ENCODE assay signal across 8 cellular contexts in the genomic region with DNA sequence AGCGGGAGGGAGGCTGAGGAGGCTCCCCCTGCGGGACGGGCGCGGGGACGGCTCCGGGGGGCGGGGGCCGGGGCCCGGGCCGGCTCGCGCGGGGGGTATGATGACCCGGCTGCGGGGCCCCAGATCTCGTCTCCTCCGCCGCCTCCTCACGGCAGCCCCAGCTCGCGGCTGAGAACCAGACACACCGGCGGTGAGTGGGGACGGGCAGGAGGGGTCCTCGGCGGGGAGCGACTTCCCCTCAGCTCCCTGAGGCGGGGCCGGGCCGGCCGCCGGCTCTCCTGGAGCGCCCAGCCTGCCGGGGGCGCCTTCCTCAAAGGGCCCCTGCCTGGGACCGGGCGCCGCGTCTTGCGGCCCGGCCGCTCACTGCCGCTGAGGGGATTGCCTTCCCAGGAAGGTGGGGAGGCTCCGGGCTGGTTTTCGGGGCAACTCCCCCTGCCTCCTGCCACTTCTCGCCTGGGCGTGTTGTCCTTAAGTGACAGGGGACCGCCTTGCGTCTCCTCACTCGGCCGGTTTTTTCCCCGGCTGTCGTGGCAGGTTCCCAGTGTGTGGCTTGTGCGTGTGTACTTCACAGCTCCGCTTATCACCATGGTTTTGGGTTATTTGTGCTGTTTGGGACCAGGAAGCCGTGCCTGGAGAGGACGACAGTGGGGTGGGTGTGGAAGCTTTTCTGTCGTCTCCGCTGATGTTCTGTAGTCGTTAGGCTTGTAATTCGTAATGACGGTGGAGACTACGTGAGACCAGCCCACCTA.
DNase-seq lines count a peak whose midpoint lies in the region; ATAC-seq and TF ChIP-seq lines count a peak whose summit lies in the region.

No MANE protein-coding gene starts in this region.

- peak; percentile 26 for TF ChIP-seq CTCF in HEK293 (tag by site-specific recombination; IDR thresholded peaks at IDR 0.05)
- no peak for TF ChIP-seq CTCF in NB4 (IDR thresholded peaks at IDR 0.05; ENCODE audit: low read depth, low read length)
- TF ChIP-seq CTCF in epithelial cell of esophagus (IDR thresholded peaks at IDR 0.05; ENCODE audit: insufficient read depth, low read depth, low read length, missing control alignments), result peak; percentile 5

- no peaks in the 10 kb centered on the region for H3K9me3 Mint-ChIP-seq in stimulated activated naive B cell treated with anti-CD40 and anti-IgM and Interleukin-4, amounts not matched to agents 10 μg/mL and 1 μg/mL and 100 μg/mL, for 72 hours

- H3K9me3 ChIP-seq in HEK293 (ENCODE audit: control insufficient read depth, insufficient read depth, low read depth, low read length), result no peaks in the 10 kb centered on the region
- no peaks in the 10 kb centered on the region for H3K9me3 ChIP-seq in muscle layer of colon (ENCODE audit: low read length)

- H3K36me3 ChIP-seq in HEK293 (ENCODE audit: control insufficient read depth in 2 of 2, insufficient read depth in 1 of 2, low read length in 2 of 2) (no peaks in the 10 kb centered on the region), muscle layer of colon (ENCODE audit: insufficient read depth, low read length) (no peaks in the 10 kb centered on the region)

- peak overlapping the region; percentile 96 for H3K27ac Mint-ChIP-seq in stimulated activated naive B cell treated with anti-CD40 and anti-IgM and Interleukin-4, amounts not matched to agents 10 μg/mL and 1 μg/mL and 100 μg/mL, for 72 hours

- no peaks in the 10 kb centered on the region for H3K27me3 ChIP-seq in muscle layer of colon (ENCODE audit: control insufficient read depth in 1 of 2, insufficient read depth in 2 of 2, low read length in 2 of 2)

- H3K27me3 Mint-ChIP-seq in stimulated activated naive B cell treated with anti-CD40 and anti-IgM and Interleukin-4, amounts not matched to agents 10 μg/mL and 1 μg/mL and 100 μg/mL, for 72 hours, result no peaks in the 10 kb centered on the region

- no peak for TF ChIP-seq POLR2A in NB4 (IDR thresholded peaks at IDR 0.05; ENCODE audit: extremely low read depth, insufficient read length)

- POLR2A ChIA-PET in HEK293 (lab: Yijun Ruan, JAX), result interaction anchor here (0.5 to 5.3 kb wide), 14 partner anchors 12 to 171 kb away, joined by 3 to 84 read pairs (median 4); partner anchors contain the start of genes AP4B1, DCLRE1B, PHTF1 and RSBN1

- H3K4me3 Mint-ChIP-seq in stimulated activated naive B cell treated with anti-CD40 and anti-IgM and Interleukin-4, amounts not matched to agents 10 μg/mL and 1 μg/mL and 100 μg/mL, for 72 hours, result peak overlapping the region; percentile 98 to 99

- ATAC-seq in GM18498 (IDR thresholded peaks at IDR 0.05; ENCODE audit: unreplicated experiment), result peak; percentile 39
- ATAC-seq in stimulated activated naive B cell treated with anti-CD40 and anti-IgM and Interleukin-4, amounts not matched to agents 10 μg/mL and 1 μg/mL and 100 μg/mL, for 72 hours (replicated peaks), result peak; percentile 45 to 51

- CTCF ChIA-PET in HEK293 (lab: Yijun Ruan, JAX), result interaction anchor here (0.5 to 2.1 kb wide), 10 partner anchors 13 to 1211 kb away, joined by 3 to 8 read pairs (median 4); partner anchors contain the start of gene AP4B1

- DNase-seq in NB4 (ENCODE audit: low read depth), result peak; percentile 69
- peak; percentile 52 for DNase-seq in activated CD8-positive, alpha-beta memory T cell treated with anti-CD3 and anti-CD28 coated beads, Interleukin-2, amount 50 U/mL, for 4 hours
- peak; percentile 48 for DNase-seq in epithelial cell of esophagus (ENCODE audit: low read depth)
- DNase-seq in stimulated activated naive B cell treated with anti-CD40 and anti-IgM and Interleukin-4, amounts not matched to agents 10 μg/mL and 1 μg/mL and 100 μg/mL, for 72 hours, result peak; percentile 54
- DNase-seq in GOT3 (lab: John Stamatoyannopoulos, UW), result no peak

- peaks cover 33 to 56% of the 10 kb centered on the region in 2 donors for H3K4me1 Mint-ChIP-seq in stimulated activated naive B cell treated with anti-CD40 and anti-IgM and Interleukin-4, amounts not matched to agents 10 μg/mL and 1 μg/mL and 100 μg/mL, for 72 hours

- peak overlapping the region; percentile 99 for H3K9ac ChIP-seq in muscle layer of colon (ENCODE audit: low read length)

- H3K27ac ChIP-seq in HEK293 (ENCODE audit: extremely low read depth, low read depth, low read length), result peak overlapping the region; percentile 51
- peak overlapping the region; percentile 98 for H3K27ac ChIP-seq in muscle layer of colon (ENCODE audit: low read depth, low read length)

- H3K36me3 Mint-ChIP-seq in stimulated activated naive B cell treated with anti-CD40 and anti-IgM and Interleukin-4, amounts not matched to agents 10 μg/mL and 1 μg/mL and 100 μg/mL, for 72 hours, result peaks cover 8% of the 10 kb centered on the region in 2 donors

- H3K4me3 ChIP-seq in HEK293 (ENCODE audit: low read depth, low read length), result peak overlapping the region; percentile 96
- peak overlapping the region; percentile 85 for H3K4me3 ChIP-seq in NB4 (ENCODE audit: low read depth, low read length)
- peak overlapping the region; percentile 97 for H3K4me3 ChIP-seq in epithelial cell of esophagus (ENCODE audit: low read length)
- H3K4me3 ChIP-seq in muscle layer of colon (ENCODE audit: low read depth in 1 of 2, low read length in 2 of 2), result peak overlapping the region; percentile 88 to 99

- peaks cover 3% of the 10 kb centered on the region for H3K4me1 ChIP-seq in HEK293 (ENCODE audit: control insufficient read depth, insufficient read depth, low read length)
- H3K4me1 ChIP-seq in muscle layer of colon (ENCODE audit: insufficient read depth, low read length), result peaks cover 46% of the 10 kb centered on the region

TF ChIP-seq in HEK293, 187 proteins besides CTCF, POLR2A, EP300 and RAD21 (continues in another document):
- TF ChIP-seq ZNF335 (tag by site-specific recombination; conservative IDR thresholded peaks at IDR 0.05) (peak; percentile 49), SP3 (tag by site-specific recombination; IDR thresholded peaks at IDR 0.05) (peak; percentile 36), KLF1 (tag by site-specific recombination; IDR thresholded peaks at IDR 0.05) (peak; percentile 60; the same call in 1 of the 2 replicates), ZNF501 (tag by site-specific recombination; IDR thresholded peaks at IDR 0.05) (peak; percentile 45; the same call in 1 of the 2 replicates), ZIC2 (tag by site-specific recombination; IDR thresholded peaks at IDR 0.05) (peak; percentile 65), KLF8 (tag by site-specific recombination; IDR thresholded peaks at IDR 0.05) (0 out of 2 replicates have a peak, but pooled peaks have one; percentile 28), ZNF394 (tag by site-specific recombination; IDR thresholded peaks at IDR 0.05; ENCODE audit: borderline replicate concordance) (no peak), ZEB2 (tag by site-specific recombination; IDR thresholded peaks at IDR 0.05) (peak; percentile 52; the same call in 1 of the 2 replicates), ZFP37 (tag by site-specific recombination; IDR thresholded peaks at IDR 0.05) (no peak), ZNF202 (tag by site-specific recombination; IDR thresholded peaks at IDR 0.05; ENCODE audit: borderline replicate concordance) (no peak), ZBTB17 (tag by site-specific recombination; IDR thresholded peaks at IDR 0.05) (peak; percentile 26; the same call in 1 of the 2 replicates), KLF9 (tag by site-specific recombination; IDR thresholded peaks at IDR 0.05; ENCODE audit: low read depth) (peak; percentile 31; the same call in 1 of the 2 replicates), RBAK (tag by site-specific recombination; IDR thresholded peaks at IDR 0.05) (no peak), GLIS1 (tag by site-specific recombination; IDR thresholded peaks at IDR 0.05) (peak; percentile 37; the same call in 1 of the 2 replicates), TRIM28 (IDR thresholded peaks at IDR 0.05; ENCODE audit: borderline replicate concordance, low read length) (no peak), ZNF404 (tag by site-specific recombination; IDR thresholded peaks at IDR 0.05) (no peak), ZNF600 (tag by site-specific recombination; IDR thresholded peaks at IDR 0.05) (peak; percentile 31; the same call in 1 of the 2 replicates), ZBTB20 (tag by site-specific recombination; IDR thresholded peaks at IDR 0.05) (peak; percentile 63)
- TF ChIP-seq, protein P1, sequence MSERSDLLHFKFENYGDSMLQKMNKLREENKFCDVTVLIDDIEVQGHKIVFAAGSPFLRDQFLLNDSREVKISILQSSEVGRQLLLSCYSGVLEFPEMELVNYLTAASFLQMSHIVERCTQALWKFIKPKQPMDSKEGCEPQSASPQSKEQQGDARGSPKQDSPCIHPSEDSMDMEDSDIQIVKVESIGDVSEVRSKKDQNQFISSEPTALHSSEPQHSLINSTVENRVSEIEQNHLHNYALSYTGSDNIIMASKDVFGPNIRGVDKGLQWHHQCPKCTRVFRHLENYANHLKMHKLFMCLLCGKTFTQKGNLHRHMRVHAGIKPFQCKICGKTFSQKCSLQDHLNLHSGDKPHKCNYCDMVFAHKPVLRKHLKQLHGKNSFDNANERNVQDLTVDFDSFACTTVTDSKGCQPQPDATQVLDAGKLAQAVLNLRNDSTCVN (tag by site-specific recombination; optimal IDR thresholded peaks at IDR 0.05), result peak; percentile 44
- TF ChIP-seq, protein P2, sequence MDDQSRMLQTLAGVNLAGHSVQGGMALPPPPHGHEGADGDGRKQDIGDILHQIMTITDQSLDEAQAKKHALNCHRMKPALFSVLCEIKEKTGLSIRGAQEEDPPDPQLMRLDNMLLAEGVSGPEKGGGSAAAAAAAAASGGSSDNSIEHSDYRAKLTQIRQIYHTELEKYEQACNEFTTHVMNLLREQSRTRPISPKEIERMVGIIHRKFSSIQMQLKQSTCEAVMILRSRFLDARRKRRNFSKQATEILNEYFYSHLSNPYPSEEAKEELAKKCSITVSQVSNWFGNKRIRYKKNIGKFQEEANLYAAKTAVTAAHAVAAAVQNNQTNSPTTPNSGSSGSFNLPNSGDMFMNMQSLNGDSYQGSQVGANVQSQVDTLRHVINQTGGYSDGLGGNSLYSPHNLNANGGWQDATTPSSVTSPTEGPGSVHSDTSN (CRISPR knock-in tag; IDR thresholded peaks at IDR 0.05), result peak; percentile 6; the same call in 1 of the 2 replicates
- TF ChIP-seq, protein P3, sequence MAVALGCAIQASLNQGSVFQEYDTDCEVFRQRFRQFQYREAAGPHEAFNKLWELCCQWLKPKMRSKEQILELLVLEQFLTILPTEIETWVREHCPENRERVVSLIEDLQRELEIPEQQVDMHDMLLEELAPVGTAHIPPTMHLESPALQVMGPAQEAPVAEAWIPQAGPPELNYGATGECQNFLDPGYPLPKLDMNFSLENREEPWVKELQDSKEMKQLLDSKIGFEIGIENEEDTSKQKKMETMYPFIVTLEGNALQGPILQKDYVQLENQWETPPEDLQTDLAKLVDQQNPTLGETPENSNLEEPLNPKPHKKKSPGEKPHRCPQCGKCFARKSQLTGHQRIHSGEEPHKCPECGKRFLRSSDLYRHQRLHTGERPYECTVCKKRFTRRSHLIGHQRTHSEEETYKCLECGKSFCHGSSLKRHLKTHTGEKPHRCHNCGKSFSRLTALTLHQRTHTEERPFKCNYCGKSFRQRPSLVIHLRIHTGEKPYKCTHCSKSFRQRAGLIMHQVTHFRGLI (tag by site-specific recombination; IDR thresholded peaks at IDR 0.05), result peak; percentile 33; the same call in 1 of the 2 replicates
